Comparison of ENCODE assay signal across 4 cellular contexts in the genomic region with DNA sequence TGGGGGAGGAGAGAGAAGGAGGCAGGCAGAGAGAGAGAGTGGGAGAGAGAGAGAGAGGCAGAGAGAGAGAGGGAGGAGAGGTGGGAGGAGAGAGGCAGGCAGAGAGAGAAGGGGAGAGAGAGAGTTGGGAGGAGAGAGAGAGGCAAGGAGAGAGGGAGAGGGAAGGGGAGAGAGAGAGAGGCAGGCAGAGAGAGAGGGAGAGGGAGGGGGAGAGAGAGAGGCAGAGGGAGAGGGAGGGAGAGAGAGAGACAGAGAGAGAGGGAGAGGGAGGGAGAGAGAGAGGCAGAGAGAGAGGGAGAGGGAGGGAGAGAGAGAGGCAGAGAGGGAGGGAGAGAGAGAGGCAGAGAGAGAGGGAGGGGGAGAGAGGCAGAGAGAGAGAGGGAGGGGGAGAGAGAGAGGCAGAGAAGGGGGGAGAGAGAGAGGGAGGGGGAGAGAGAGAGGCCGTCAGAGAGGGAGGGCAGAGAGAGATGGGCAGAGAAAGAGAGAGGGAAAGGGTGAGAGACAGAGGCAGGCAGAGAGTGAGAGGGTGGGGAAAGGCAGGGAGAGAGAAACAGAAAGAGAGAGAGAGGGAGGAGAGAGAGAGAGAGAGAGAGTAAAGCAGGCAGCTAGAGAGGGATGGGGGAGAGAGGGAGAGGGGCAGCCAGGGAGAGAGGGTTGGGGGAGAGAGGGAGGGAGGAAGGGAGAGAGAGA.
TF ChIP-seq lines count a peak whose summit lies in the region.

No MANE protein-coding gene starts in this region.

TF ChIP-seq in H1, 55 proteins besides CTCF, POLR2A, EP300 and RAD21:
- TF ChIP-seq CTBP2 (IDR thresholded peaks at IDR 0.05; ENCODE audit: borderline replicate concordance, insufficient read depth, insufficient read length, low read length): peak; percentile 81
- TF ChIP-seq RBBP5 (IDR thresholded peaks at IDR 0.05; ENCODE audit: borderline replicate concordance, low read depth, low read length): no peak
- TF ChIP-seq SIN3A (conservative IDR thresholded peaks at IDR 0.05 in 1 of 2, IDR thresholded peaks at IDR 0.05 in 1 of 2; ENCODE audit: low read depth in 1 of 2, low read length in 2 of 2): no peak
- TF ChIP-seq TEAD4 (IDR thresholded peaks at IDR 0.05; ENCODE audit: low read depth, low read length): no peak
- TF ChIP-seq, protein P1, sequence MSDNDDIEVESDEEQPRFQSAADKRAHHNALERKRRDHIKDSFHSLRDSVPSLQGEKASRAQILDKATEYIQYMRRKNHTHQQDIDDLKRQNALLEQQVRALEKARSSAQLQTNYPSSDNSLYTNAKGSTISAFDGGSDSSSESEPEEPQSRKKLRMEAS (IDR thresholded peaks at IDR 0.05): no peak
- no peak for TF ChIP-seq SRF (IDR thresholded peaks at IDR 0.05; ENCODE audit: low read depth, low read length)
- TF ChIP-seq SUZ12 (IDR thresholded peaks at IDR 0.05; ENCODE audit: low read length): 0 out of 2 replicates have a peak, but pooled peaks have one; percentile 21
- no peak for TF ChIP-seq SP2 (IDR thresholded peaks at IDR 0.05; ENCODE audit: low read length)
- TF ChIP-seq, protein P2, sequence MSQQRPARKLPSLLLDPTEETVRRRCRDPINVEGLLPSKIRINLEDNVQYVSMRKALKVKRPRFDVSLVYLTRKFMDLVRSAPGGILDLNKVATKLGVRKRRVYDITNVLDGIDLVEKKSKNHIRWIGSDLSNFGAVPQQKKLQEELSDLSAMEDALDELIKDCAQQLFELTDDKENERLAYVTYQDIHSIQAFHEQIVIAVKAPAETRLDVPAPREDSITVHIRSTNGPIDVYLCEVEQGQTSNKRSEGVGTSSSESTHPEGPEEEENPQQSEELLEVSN (IDR thresholded peaks at IDR 0.05): no peak
- no peak for TF ChIP-seq KDM5A (IDR thresholded peaks at IDR 0.05; ENCODE audit: low read length)
- peak; percentile 51; the same call in 1 of the 2 replicates for TF ChIP-seq EGR1 (IDR thresholded peaks at IDR 0.05; ENCODE audit: borderline replicate concordance, low read depth, low read length)
- TF ChIP-seq BACH1 (IDR thresholded peaks at IDR 0.05; ENCODE audit: low read length): no peak
- no peak for TF ChIP-seq HDAC2 (IDR thresholded peaks at IDR 0.05; ENCODE audit: borderline replicate concordance in 1 of 2, low read depth in 2 of 2, low read length in 2 of 2)
- TF ChIP-seq SP1 (IDR thresholded peaks at IDR 0.05; ENCODE audit: low read depth, low read length): no peak
- no peak for TF ChIP-seq TAF7 (optimal IDR thresholded peaks at IDR 0.05; ENCODE audit: borderline replicate concordance, low read depth, low read length)
- no peak for TF ChIP-seq ASH2L (IDR thresholded peaks at IDR 0.05; ENCODE audit: low read length)
- TF ChIP-seq NANOG (IDR thresholded peaks at IDR 0.05; ENCODE audit: insufficient read depth, low read depth, low read length, poor library complexity, severe bottlenecking): no peak
- TF ChIP-seq CREB1 (IDR thresholded peaks at IDR 0.05): no peak

TF ChIP-seq in neural cell, 6 proteins besides CTCF, POLR2A, EP300 and RAD21:
- TF ChIP-seq SMC3 (conservative IDR thresholded peaks at IDR 0.05; ENCODE audit: poor library complexity): no peak
- peak; percentile 20 for TF ChIP-seq POLR2AphosphoS5 (IDR thresholded peaks at IDR 0.05)

TF ChIP-seq in SK-N-SH treated with all-trans-retinoic acid at 6 μM for 48 hours, 23 proteins besides CTCF, POLR2A, EP300 and RAD21 (continues in another document):
- TF ChIP-seq, protein P3, sequence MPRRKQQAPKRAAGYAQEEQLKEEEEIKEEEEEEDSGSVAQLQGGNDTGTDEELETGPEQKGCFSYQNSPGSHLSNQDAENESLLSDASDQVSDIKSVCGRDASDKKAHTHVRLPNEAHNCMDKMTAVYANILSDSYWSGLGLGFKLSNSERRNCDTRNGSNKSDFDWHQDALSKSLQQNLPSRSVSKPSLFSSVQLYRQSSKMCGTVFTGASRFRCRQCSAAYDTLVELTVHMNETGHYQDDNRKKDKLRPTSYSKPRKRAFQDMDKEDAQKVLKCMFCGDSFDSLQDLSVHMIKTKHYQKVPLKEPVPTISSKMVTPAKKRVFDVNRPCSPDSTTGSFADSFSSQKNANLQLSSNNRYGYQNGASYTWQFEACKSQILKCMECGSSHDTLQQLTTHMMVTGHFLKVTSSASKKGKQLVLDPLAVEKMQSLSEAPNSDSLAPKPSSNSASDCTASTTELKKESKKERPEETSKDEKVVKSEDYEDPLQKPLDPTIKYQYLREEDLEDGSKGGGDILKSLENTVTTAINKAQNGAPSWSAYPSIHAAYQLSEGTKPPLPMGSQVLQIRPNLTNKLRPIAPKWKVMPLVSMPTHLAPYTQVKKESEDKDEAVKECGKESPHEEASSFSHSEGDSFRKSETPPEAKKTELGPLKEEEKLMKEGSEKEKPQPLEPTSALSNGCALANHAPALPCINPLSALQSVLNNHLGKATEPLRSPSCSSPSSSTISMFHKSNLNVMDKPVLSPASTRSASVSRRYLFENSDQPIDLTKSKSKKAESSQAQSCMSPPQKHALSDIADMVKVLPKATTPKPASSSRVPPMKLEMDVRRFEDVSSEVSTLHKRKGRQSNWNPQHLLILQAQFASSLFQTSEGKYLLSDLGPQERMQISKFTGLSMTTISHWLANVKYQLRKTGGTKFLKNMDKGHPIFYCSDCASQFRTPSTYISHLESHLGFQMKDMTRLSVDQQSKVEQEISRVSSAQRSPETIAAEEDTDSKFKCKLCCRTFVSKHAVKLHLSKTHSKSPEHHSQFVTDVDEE (CRISPR knock-in tag; IDR thresholded peaks at IDR 0.05): no peak
- no peak for TF ChIP-seq PPARA (CRISPR knock-in tag; IDR thresholded peaks at IDR 0.05; ENCODE audit: borderline replicate concordance)
- TF ChIP-seq RARB (CRISPR knock-in tag; IDR thresholded peaks at IDR 0.05): no peak
- TF ChIP-seq, protein P4, sequence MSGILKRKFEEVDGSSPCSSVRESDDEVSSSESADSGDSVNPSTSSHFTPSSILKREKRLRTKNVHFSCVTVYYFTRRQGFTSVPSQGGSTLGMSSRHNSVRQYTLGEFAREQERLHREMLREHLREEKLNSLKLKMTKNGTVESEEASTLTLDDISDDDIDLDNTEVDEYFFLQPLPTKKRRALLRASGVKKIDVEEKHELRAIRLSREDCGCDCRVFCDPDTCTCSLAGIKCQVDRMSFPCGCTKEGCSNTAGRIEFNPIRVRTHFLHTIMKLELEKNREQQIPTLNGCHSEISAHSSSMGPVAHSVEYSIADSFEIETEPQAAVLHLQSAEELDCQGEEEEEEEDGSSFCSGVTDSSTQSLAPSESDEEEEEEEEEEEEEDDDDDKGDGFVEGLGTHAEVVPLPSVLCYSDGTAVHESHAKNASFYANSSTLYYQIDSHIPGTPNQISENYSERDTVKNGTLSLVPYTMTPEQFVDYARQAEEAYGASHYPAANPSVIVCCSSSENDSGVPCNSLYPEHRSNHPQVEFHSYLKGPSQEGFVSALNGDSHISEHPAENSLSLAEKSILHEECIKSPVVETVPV (CRISPR knock-in tag; IDR thresholded peaks at IDR 0.05): no peak
- no peak for TF ChIP-seq GLIS3 (CRISPR knock-in tag; IDR thresholded peaks at IDR 0.05)
- no peak for TF ChIP-seq ZFP3 (CRISPR knock-in tag; IDR thresholded peaks at IDR 0.05)
- TF ChIP-seq, protein P5, sequence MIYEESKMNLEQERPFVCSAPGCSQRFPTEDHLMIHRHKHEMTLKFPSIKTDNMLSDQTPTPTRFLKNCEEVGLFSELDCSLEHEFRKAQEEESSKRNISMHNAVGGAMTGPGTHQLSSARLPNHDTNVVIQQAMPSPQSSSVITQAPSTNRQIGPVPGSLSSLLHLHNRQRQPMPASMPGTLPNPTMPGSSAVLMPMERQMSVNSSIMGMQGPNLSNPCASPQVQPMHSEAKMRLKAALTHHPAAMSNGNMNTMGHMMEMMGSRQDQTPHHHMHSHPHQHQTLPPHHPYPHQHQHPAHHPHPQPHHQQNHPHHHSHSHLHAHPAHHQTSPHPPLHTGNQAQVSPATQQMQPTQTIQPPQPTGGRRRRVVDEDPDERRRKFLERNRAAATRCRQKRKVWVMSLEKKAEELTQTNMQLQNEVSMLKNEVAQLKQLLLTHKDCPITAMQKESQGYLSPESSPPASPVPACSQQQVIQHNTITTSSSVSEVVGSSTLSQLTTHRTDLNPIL (CRISPR knock-in tag; IDR thresholded peaks at IDR 0.05; ENCODE audit: low read depth): no peak
- TF ChIP-seq, protein P6, sequence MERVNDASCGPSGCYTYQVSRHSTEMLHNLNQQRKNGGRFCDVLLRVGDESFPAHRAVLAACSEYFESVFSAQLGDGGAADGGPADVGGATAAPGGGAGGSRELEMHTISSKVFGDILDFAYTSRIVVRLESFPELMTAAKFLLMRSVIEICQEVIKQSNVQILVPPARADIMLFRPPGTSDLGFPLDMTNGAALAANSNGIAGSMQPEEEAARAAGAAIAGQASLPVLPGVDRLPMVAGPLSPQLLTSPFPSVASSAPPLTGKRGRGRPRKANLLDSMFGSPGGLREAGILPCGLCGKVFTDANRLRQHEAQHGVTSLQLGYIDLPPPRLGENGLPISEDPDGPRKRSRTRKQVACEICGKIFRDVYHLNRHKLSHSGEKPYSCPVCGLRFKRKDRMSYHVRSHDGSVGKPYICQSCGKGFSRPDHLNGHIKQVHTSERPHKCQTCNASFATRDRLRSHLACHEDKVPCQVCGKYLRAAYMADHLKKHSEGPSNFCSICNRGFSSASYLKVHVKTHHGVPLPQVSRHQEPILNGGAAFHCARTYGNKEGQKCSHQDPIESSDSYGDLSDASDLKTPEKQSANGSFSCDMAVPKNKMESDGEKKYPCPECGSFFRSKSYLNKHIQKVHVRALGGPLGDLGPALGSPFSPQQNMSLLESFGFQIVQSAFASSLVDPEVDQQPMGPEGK (CRISPR knock-in tag; IDR thresholded peaks at IDR 0.05; ENCODE audit: borderline replicate concordance): no peak
- no peak for TF ChIP-seq TCF4 (CRISPR knock-in tag; IDR thresholded peaks at IDR 0.05; ENCODE audit: borderline replicate concordance)

TF ChIP-seq in GM12891, 5 proteins besides CTCF, POLR2A, EP300 and RAD21:
- no peak for TF ChIP-seq PAX5 (IDR thresholded peaks at IDR 0.05; ENCODE audit: insufficient read depth, low read length, severe bottlenecking)
- no peak for TF ChIP-seq POLR2AphosphoS5 (IDR thresholded peaks at IDR 0.05; ENCODE audit: low read depth, low read length)
- no peak for TF ChIP-seq SPI1 (IDR thresholded peaks at IDR 0.05; ENCODE audit: low read depth, low read length)
- TF ChIP-seq POU2F2 (IDR thresholded peaks at IDR 0.05; ENCODE audit: low read depth, low read length): no peak
- TF ChIP-seq TAF1 (IDR thresholded peaks at IDR 0.05; ENCODE audit: low read depth, low read length): no peak
